ENCODE assay signal across 26 cellular contexts in genomic region chr6:4189249-4189648, GRCh38. TPM values are rescaled to one million over a fixed set of nuclear protein-coding genes. Genes with fewer than 3 reads are reported as not detected.
DNase-seq lines count a peak whose midpoint lies in the region; ATAC-seq, FAIRE-seq and TF ChIP-seq lines count a peak whose summit lies in the region.
"Had no signal": no experiment of that assay in that cellular context is flagged by ENCODE, and none has a peak within 500 bp of the region (broad histone marks: within the 10 kb centered on the region; RNA-seq: fewer than 3 reads in every experiment).

No MANE protein-coding gene starts in this region.

- H3K4me2 ChIP-seq in GM23338, result no peak overlapping the region
- H3K4me2 ChIP-seq in K562 (ENCODE audit: insufficient read depth, low read length), result no peak overlapping the region
- H3K4me2 ChIP-seq: A549; BLaER1 treated with 17β-estradiol and CSF1 and Interleukin-3, amounts not matched to agents 10 nM and 100 nM had no signal

- H3K9ac ChIP-seq in K562 (ENCODE audit: insufficient read depth in 1 of 2, low read depth in 2 of 2, low read length in 2 of 2), result no peak overlapping the region
- H3K9ac ChIP-seq: BLaER1 treated with 17β-estradiol and CSF1 and Interleukin-3, amounts not matched to agents 10 nM and 100 nM had no signal

- H3K4me3 Mint-ChIP-seq in GM23338 (no peak overlapping the region), neural crest cell (no peak overlapping the region), glutamatergic neuron (ENCODE audit: unreplicated experiment) (no peak overlapping the region)
- H3K4me3 Mint-ChIP-seq: B cell; CD14-positive monocyte; CD4-positive, alpha-beta memory T cell; CD4-positive, CD25-positive, alpha-beta regulatory T cell; CD8-positive, alpha-beta memory T cell had no signal

- in situ Hi-C loops in K562 (cut with MboI), result no loop called here

- no peaks in the 10 kb centered on the region; the same call in 1 of the 2 replicates for H3K9me2 ChIP-seq in GM23338 (ENCODE audit: insufficient read depth)

- ATAC-seq in GM23338, result no peak
- ATAC-seq in K562, result no peak
- ATAC-seq: A549, GM12878 had no signal

- H3K27me3 ChIP-seq in GM23338 (ENCODE audit: insufficient read depth) (no peaks in the 10 kb centered on the region), K562 (ENCODE audit: control insufficient read depth in 2 of 2, insufficient read depth in 2 of 2, low read length in 2 of 2) (peaks cover 0 to 17% of the 10 kb centered on the region in 2 experiments; a peak in 1 of 5 replicates)
- H3K27me3 ChIP-seq: BLaER1 treated with 17β-estradiol and CSF1 and Interleukin-3, amounts not matched to agents 10 nM and 100 nM had no signal

- BruUV-seq in K562 (replicated peaks; lab: Mats Ljungman, UMichigan), result no TSS peak

- H3K36me3 ChIP-seq in GM23338 (ENCODE audit: insufficient read depth) (no peaks in the 10 kb centered on the region), K562 (ENCODE audit: control insufficient read depth, insufficient read depth, low read length) (no peaks in the 10 kb centered on the region)
- H3K36me3 ChIP-seq: BLaER1 treated with 17β-estradiol and CSF1 and Interleukin-3, amounts not matched to agents 10 nM and 100 nM had no signal

- H3K27ac Mint-ChIP-seq in GM23338, result no peak overlapping the region
- peak overlapping the region; percentile 19 for H3K27ac Mint-ChIP-seq in neural crest cell (ENCODE audit: unreplicated experiment)
- no peak overlapping the region for H3K27ac Mint-ChIP-seq in glutamatergic neuron (ENCODE audit: unreplicated experiment)
- H3K27ac Mint-ChIP-seq: B cell; CD14-positive monocyte; CD4-positive, alpha-beta memory T cell; CD4-positive, CD25-positive, alpha-beta regulatory T cell; CD8-positive, alpha-beta memory T cell had no signal

- TF ChIP-seq CTCF in GM23338 (conservative IDR thresholded peaks at IDR 0.05; ENCODE audit: low read depth in 2 of 2) (no peak), K562 (IDR thresholded peaks at IDR 0.05 in 2 of 3, conservative IDR thresholded peaks at IDR 0.05 in 1 of 3; ENCODE audit: insufficient read depth in 2 of 3, low read depth in 1 of 3, low read length in 3 of 3) (no peak), neural crest cell (conservative IDR thresholded peaks at IDR 0.05) (no peak), glutamatergic neuron (IDR thresholded peaks at IDR 0.05; ENCODE audit: partially characterized antibody, unreplicated experiment) (no peak)

- TF ChIP-seq EP300 in K562 (IDR thresholded peaks at IDR 0.05; ENCODE audit: low read length), result no peak

- peaks cover 12% of the 10 kb centered on the region; the same call in 2 of the 3 replicates for H3K36me3 Mint-ChIP-seq in GM23338 (ENCODE audit: low read depth)
- no peaks in the 10 kb centered on the region for H3K36me3 Mint-ChIP-seq in neural crest cell (ENCODE audit: low read depth)
- H3K36me3 Mint-ChIP-seq in glutamatergic neuron (ENCODE audit: unreplicated experiment), result no peaks in the 10 kb centered on the region
- H3K36me3 Mint-ChIP-seq: CD14-positive monocyte; CD4-positive, alpha-beta memory T cell; CD4-positive, CD25-positive, alpha-beta regulatory T cell; CD8-positive, alpha-beta memory T cell had no signal

- H3K9me1 ChIP-seq in K562 (ENCODE audit: control insufficient read depth, insufficient read depth, low read length), result no peaks in the 10 kb centered on the region

- H2AFZ ChIP-seq in GM23338, result peak overlapping the region; percentile 18; the same call in 1 of the 2 replicates
- H2AFZ ChIP-seq in K562 (ENCODE audit: low read depth, low read length), result peak overlapping the region; percentile 50; the same call in 1 of the 2 replicates

- intact Hi-C loops in K562 (cut with micrococcal nuclease), result no loop called here

- POLR2A ChIA-PET in K562 (lab: Yijun Ruan, JAX), result no interaction called here

- H3K4me3 ChIP-seq in GM23338 (no peak overlapping the region), K562 (no peak overlapping the region)
- H3K4me3 ChIP-seq: A549; BLaER1 treated with 17β-estradiol and CSF1 and Interleukin-3, amounts not matched to agents 10 nM and 100 nM; GM12878 had no signal

- H3K27ac ChIP-seq in GM23338 (ENCODE audit: low read depth), result no peak overlapping the region
- no peak overlapping the region for H3K27ac ChIP-seq in K562 (ENCODE audit: extremely low read depth, low read depth, low read length)
- H3K27ac ChIP-seq: 22Rv1; A549; BLaER1 treated with 17β-estradiol and CSF1 and Interleukin-3, amounts not matched to agents 10 nM and 100 nM had no signal

- WGBS in K562 (ENCODE audit: insufficient coverage, low coverage, missing lambda C conversion rate), result 20% methylated on average over 10 of the region's 10 CpGs

- DNase-seq in GM23338 (ENCODE audit: low spot score), result no peak
- no peak for DNase-seq in K562 (ENCODE audit: extremely low read depth in 1 of 4, low spot score in 3 of 4)
- DNase-seq in neural crest cell (ENCODE audit: low read depth, low spot score), result no peak
- no peak for DNase-seq in glutamatergic neuron
- DNase-seq in C1 segment of cervical spinal cord (lab: John Stamatoyannopoulos, UW), result no peak
- no peak for DNase-seq in NCI-H446 treated with DMSO at 0.1 percent for 48 hours (lab: John Stamatoyannopoulos, UW)
- DNase-seq: AML-193; CD4-positive, alpha-beta memory T cell; CD4-positive, CD25-positive, alpha-beta regulatory T cell; CD8-positive, alpha-beta memory T cell; COR-L47; DMS 273 treated with DMSO at 0.1 percent for 48 hours; DMS153; DMS53; DMS79; DND-41; EL; GDM1 had no signal

- H4K20me1 ChIP-seq in GM23338 (replicated peaks; ENCODE audit: insufficient read depth) (no peaks in the 10 kb centered on the region), K562 (replicated peaks; ENCODE audit: control insufficient read depth, insufficient read depth, low read length) (no peaks in the 10 kb centered on the region)
- H4K20me1 ChIP-seq: BLaER1 treated with 17β-estradiol and CSF1 and Interleukin-3, amounts not matched to agents 10 nM and 100 nM had no signal

- H3K27me3 Mint-ChIP-seq in GM23338 (ENCODE audit: insufficient read depth, low read depth, poor library complexity) (peaks cover 4% of the 10 kb centered on the region), neural crest cell (ENCODE audit: low read depth) (no peaks in the 10 kb centered on the region), glutamatergic neuron (ENCODE audit: unreplicated experiment) (no peaks in the 10 kb centered on the region)

- peaks cover 23% of the 10 kb centered on the region for H3K9me3 Mint-ChIP-seq in GM23338
- H3K9me3 Mint-ChIP-seq in neural crest cell, result peaks cover 8% of the 10 kb centered on the region
- no peaks in the 10 kb centered on the region for H3K9me3 Mint-ChIP-seq in glutamatergic neuron (ENCODE audit: unreplicated experiment)
- H3K9me3 Mint-ChIP-seq: CD4-positive, alpha-beta memory T cell; CD8-positive, alpha-beta memory T cell had no signal

- no peaks in the 10 kb centered on the region for H3F3A ChIP-seq in GM23338 (replicated peaks; ENCODE audit: low read depth)

- no peaks in the 10 kb centered on the region; the same call in 1 of the 3 replicates for H3K4me1 Mint-ChIP-seq in GM23338
- H3K4me1 Mint-ChIP-seq in neural crest cell, result no peaks in the 10 kb centered on the region
- H3K4me1 Mint-ChIP-seq in glutamatergic neuron (ENCODE audit: low read depth, unreplicated experiment), result no peaks in the 10 kb centered on the region
- H3K4me1 Mint-ChIP-seq: B cell; CD14-positive monocyte; CD8-positive, alpha-beta memory T cell had no signal

- H3K4me1 ChIP-seq in GM23338 (ENCODE audit: insufficient read depth) (no peaks in the 10 kb centered on the region), K562 (replicated peaks in 1 of 2; ENCODE audit: control insufficient read depth in 2 of 2, insufficient read depth in 2 of 2, low read length in 2 of 2) (peaks cover 2 to 11% of the 10 kb centered on the region in 2 experiments; a peak in 3 of 5 replicates)
- H3K4me1 ChIP-seq: A549; BLaER1 treated with 17β-estradiol and CSF1 and Interleukin-3, amounts not matched to agents 10 nM and 100 nM had no signal

- peaks cover 3% of the 10 kb centered on the region for H3K9me3 ChIP-seq in K562 (replicated peaks; ENCODE audit: control insufficient read depth, insufficient read depth, low read depth, low read length)
- H3K9me3 ChIP-seq: A549 had no signal

- TF ChIP-seq POLR2A in K562 (conservative IDR thresholded peaks at IDR 0.05), result no peak

- H3K79me2 ChIP-seq in GM23338 (replicated peaks; ENCODE audit: insufficient read depth) (no peaks in the 10 kb centered on the region), K562 (ENCODE audit: control insufficient read depth, insufficient read depth, low read length) (no peaks in the 10 kb centered on the region)

- FAIRE-seq in K562 (lab: Jason Lieb, UNC), result no peak
- FAIRE-seq: A549, GM12878, GM12892, GM18507 had no signal

- CTCF ChIA-PET in K562 (lab: Yijun Ruan, JAX; ENCODE audit: low intra/inter-chr PET ratio), result no interaction called here

- no peak for TF ChIP-seq RAD21 in K562 (CRISPR knock-in tag; conservative IDR thresholded peaks at IDR 0.05 in 1 of 2, IDR thresholded peaks at IDR 0.05 in 1 of 2)

TF ChIP-seq in K562, 482 proteins besides CTCF, POLR2A, EP300 and RAD21 (continues in another document):
- TF ChIP-seq HDGF (IDR thresholded peaks at IDR 0.05) (no peak), NFIC (IDR thresholded peaks at IDR 0.05) (peak; percentile 20; the same call in 1 of the 2 replicates)

RNA-seq across cellular contexts. Expression of gene ECI2, which starts 53.9 kb away (rescaled TPM):
- total RNA-seq in GM23338 (2014; rRNA removed; shearing (Covaris generic)), result 60.4 and 63.7 TPM in 2 replicates
- polyA plus RNA-seq in GM23338 (2016; fragmentation: Nextera tagmentation; extraction: Ambion mirVana) (90.7 and 102 TPM in 2 replicates), K562 (2011; rRNA removed) (62.1 and 80.7 TPM in 2 replicates), K562 (2014; fragmentation: Illumina TruSeq; extraction: Trizol) (179 and 228 TPM in 2 replicates), K562 (2014; fragmentation: Nextera tagmentation; extraction: Ambion mirVana) (100 to 1,000 TPM; 332 to 377 TPM), K562 (2014; rRNA removed) (88.9 and 114 TPM in 2 replicates)
- total RNA-seq in K562 (2011; cell fraction: chromatin; rRNA removed; ENCODE audit: low replicate concordance), result 61.5 and 71.7 TPM in 2 replicates
- 29.9 and 41.3 TPM in 2 replicates for total RNA-seq in K562 (2011; cell fraction: nucleolus; rRNA removed)
- 42.9 and 50.0 TPM in 2 replicates for total RNA-seq in K562 (2011; cell fraction: nucleoplasm; rRNA removed)
- total RNA-seq in K562 (2014; rRNA removed) (142 and 150 TPM in 2 replicates), K562 (2014; rRNA removed; fragmentation: Illumina TruSeq; extraction: Trizol) (157 and 171 TPM in 2 replicates), K562 (2015; rRNA removed; fragmentation: Illumina TruSeq; extraction: Trizol) (141 and 142 TPM in 2 replicates), K562 (2021) (101 and 104 TPM in 2 replicates), neural crest cell (52.7 and 59.7 TPM in 2 replicates), glutamatergic neuron (ENCODE audit: unreplicated experiment) (18.7 TPM)
- polyA plus RNA-seq in K562 (2011; cell fraction: cytosol; rRNA removed), result 51.6 and 74.1 TPM in 2 replicates
- 59.0 and 69.0 TPM in 2 replicates for polyA plus RNA-seq in K562 (2011; cell fraction: nucleus; rRNA removed)
- polyA plus RNA-seq in K562 (2012), result 92.5 and 178 TPM in 2 replicates
- 134 and 145 TPM in 2 replicates for polyA minus RNA-seq in K562 (2011; rRNA and poly(A)+ RNA removed)
- polyA minus RNA-seq in K562 (2011; cell fraction: cytosol; rRNA and poly(A)+ RNA removed), result 41.0 and 57.7 TPM in 2 replicates
- 22.3 and 36.7 TPM in 2 replicates for polyA minus RNA-seq in K562 (2011; cell fraction: nucleus; rRNA and poly(A)+ RNA removed)
